ENCODE assay signal across 14 cellular contexts in genomic region chr3:101867521-101867920, GRCh38.
"Had no signal": no experiment of that assay in that cellular context is flagged by ENCODE, and none has a peak within 500 bp of the region (broad histone marks: within the 10 kb centered on the region; RNA-seq: fewer than 3 reads in every experiment).

No MANE protein-coding gene starts in this region.

- ATAC-seq: activated T-helper 17 cell treated with anti-CD3 and anti-CD28 coated beads, Interleukin-2, amount 50 U/mL, for 72 hours; esophagus mucosa; left colon had no signal

- H3K4me3 Mint-ChIP-seq: activated naive CD4-positive, alpha-beta T cell treated with anti-CD3 and anti-CD28 coated beads for 36 hours; activated T-helper 17 cell treated with anti-CD3 and anti-CD28 coated beads, Interleukin-2, amount 50 U/mL, for 72 hours had no signal

- H3K9me3 Mint-ChIP-seq: activated naive CD4-positive, alpha-beta T cell treated with anti-CD3 and anti-CD28 coated beads for 36 hours; activated T-helper 17 cell treated with anti-CD3 and anti-CD28 coated beads, Interleukin-2, amount 50 U/mL, for 72 hours had no signal

- DNase-seq: activated CD4-positive, alpha-beta T cell treated with anti-CD3 and anti-CD28 coated beads for 4 hours; activated naive CD4-positive, alpha-beta T cell treated with anti-CD3 and anti-CD28 coated beads for 36 hours; cerebellar nuclear complex; dermis blood vessel endothelial cell; glutamatergic neuron; left colon; mammary epithelial cell; ovary; stimulated activated CD4-positive, alpha-beta T cell treated with anti-CD3 and anti-CD28 coated beads, Interleukin-4, amount 100 ng/mL, for 4 hours; stomach; uterus; WERI-Rb-1 had no signal

- H3K27me3 Mint-ChIP-seq: activated T-helper 17 cell treated with anti-CD3 and anti-CD28 coated beads, Interleukin-2, amount 50 U/mL, for 72 hours had no signal

- H3K27ac Mint-ChIP-seq: activated naive CD4-positive, alpha-beta T cell treated with anti-CD3 and anti-CD28 coated beads for 36 hours; activated T-helper 17 cell treated with anti-CD3 and anti-CD28 coated beads, Interleukin-2, amount 50 U/mL, for 72 hours had no signal
